9 cellular contexts compared by ENCODE assay signal in the genomic region with DNA sequence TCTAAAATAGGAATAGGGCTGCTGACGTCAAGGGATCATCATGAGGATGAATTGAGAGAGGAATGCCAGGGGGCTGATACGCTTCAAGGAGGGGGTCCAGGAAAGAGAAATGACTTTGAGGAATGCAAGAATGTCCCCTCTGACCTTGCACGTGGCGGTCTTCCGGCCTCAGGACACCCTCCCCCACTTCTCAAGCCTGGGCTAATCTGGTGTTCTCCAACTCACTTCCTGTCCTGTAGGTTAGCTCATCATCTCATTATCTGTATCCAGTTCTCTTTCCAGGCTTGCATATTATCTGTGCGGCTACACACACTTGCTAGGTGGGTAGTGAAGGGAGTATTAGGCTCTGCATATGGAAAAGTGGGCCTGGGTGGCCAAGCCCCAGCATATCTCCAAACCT. TPM values are rescaled to one million over a fixed set of nuclear protein-coding genes. Genes with fewer than 3 reads are reported as not detected.
A peak's percentile ranks its signal among the peaks of the same experiment; 100 is the strongest.
DNase-seq lines count a peak whose midpoint lies in the region; FAIRE-seq and TF ChIP-seq lines count a peak whose summit lies in the region.
"Not testable (repeated sequence)": the region's sequence is repeated elsewhere in the genome, so short reads cannot be mapped to it uniquely, and the experiment has no call there.
"Had no signal": no experiment of that assay in that cellular context is flagged by ENCODE, and none has a peak within 500 bp of the region (broad histone marks: within the 10 kb centered on the region; RNA-seq: fewer than 3 reads in every experiment).

No MANE protein-coding gene starts in this region.

- no CpG with 5 or more reads among the region's 6 CpGs for WGBS in mesendoderm (ENCODE audit: extremely low coverage, insufficient coverage, low lambda C conversion rate)

- POLR2A ChIA-PET in A673 (lab: Charles Lee; ENCODE audit: low non-redundant PET) = not testable (repeated sequence)

- not testable (repeated sequence) for H4K8ac ChIP-seq in mesendoderm (ENCODE audit: low read depth, low read length)

- CTCF ChIA-PET in A673 (lab: Charles Lee) = not testable (repeated sequence)

- FAIRE-seq in kidney (lab: Jason Lieb, UNC) = not testable (repeated sequence)

- not testable (repeated sequence) for H4K5ac ChIP-seq in mesendoderm (ENCODE audit: low read length)

- not testable (repeated sequence) for H3K56ac ChIP-seq in mesendoderm (ENCODE audit: low read length)

- H3K9me3 ChIP-seq in A673 (ENCODE audit: low read depth, low read length, poor library complexity, severe bottlenecking); kidney (ENCODE audit: control insufficient read depth in 1 of 2, low read length in 2 of 2): not testable (repeated sequence)

- H3K4me1 ChIP-seq in A673 (ENCODE audit: insufficient read depth, low read length, poor library complexity, severe bottlenecking); kidney (ENCODE audit: control insufficient read depth in 1 of 2, insufficient read depth in 1 of 2, low read depth in 1 of 2, low read length in 2 of 2); mesendoderm (ENCODE audit: control insufficient read depth, low read depth, low read length): not testable (repeated sequence)

- not testable (repeated sequence) for H3K27me3 Mint-ChIP-seq in endothelial cell (ENCODE audit: unreplicated experiment)

- TF ChIP-seq CTCF in A673 (conservative IDR thresholded peaks at IDR 0.05; ENCODE audit: low read depth, low read length); endothelial cell (IDR thresholded peaks at IDR 0.05; ENCODE audit: unreplicated experiment); kidney (IDR thresholded peaks at IDR 0.05; ENCODE audit: borderline replicate concordance, extremely low read depth, insufficient read depth): not testable (repeated sequence)

- H3K4me3 Mint-ChIP-seq in endothelial cell (ENCODE audit: unreplicated experiment) = not testable (repeated sequence)

- not testable (repeated sequence) for H2BK5ac ChIP-seq in mesendoderm (ENCODE audit: low read length)

- intact Hi-C loops in A673 (cut with micrococcal nuclease; ENCODE audit: unreplicated experiment); kidney (cut with DNase I): not testable (repeated sequence)

- H3K18ac ChIP-seq in mesendoderm (ENCODE audit: low read length) = not testable (repeated sequence)

- H2AK5ac ChIP-seq in mesendoderm (ENCODE audit: low read length) = not testable (repeated sequence)

- not testable (repeated sequence) for BruUV-seq in A673 (replicated peaks; lab: Mats Ljungman, UMichigan)

- H3K9me3 Mint-ChIP-seq in endothelial cell (ENCODE audit: unreplicated experiment) = not testable (repeated sequence)

- not testable (repeated sequence) for H3K79me2 ChIP-seq in mesendoderm (ENCODE audit: control insufficient read depth, insufficient read depth, low read length)

- not testable (repeated sequence) for H3K23ac ChIP-seq in mesendoderm (ENCODE audit: low read length)

- H3K4me2 ChIP-seq in mesendoderm (ENCODE audit: low read length) = not testable (repeated sequence)

- H3K4me1 Mint-ChIP-seq in endothelial cell (ENCODE audit: unreplicated experiment) = not testable (repeated sequence)

- not testable (repeated sequence) for H3K79me1 ChIP-seq in mesendoderm (ENCODE audit: low read length)

- H2BK15ac ChIP-seq in mesendoderm (replicated peaks; ENCODE audit: low read depth) = not testable (repeated sequence)

- not testable (repeated sequence) for H3K27ac ChIP-seq in A673 (ENCODE audit: low read depth, low read length, poor library complexity, severe bottlenecking); kidney (ENCODE audit: low read depth in 2 of 2, low read length in 2 of 2); mesendoderm (ENCODE audit: low read depth, low read length)

- H3K27ac Mint-ChIP-seq in endothelial cell (ENCODE audit: unreplicated experiment) = not testable (repeated sequence)

- not testable (repeated sequence) for H2BK120ac ChIP-seq in mesendoderm (ENCODE audit: low read depth, low read length)

- peak; percentile 0 for DNase-seq in A673 (ENCODE audit: low spot score)
- peak; percentile 0 for DNase-seq in HCEC 1CT
- DNase-seq in NCI-H226 = peak; percentile 1
- peak; percentile 23 for DNase-seq in amniotic epithelial cell (ENCODE audit: low read depth)
- DNase-seq in endothelial cell (ENCODE audit: low spot score) = peak; percentile 3
- peak; percentile 2 for DNase-seq in kidney
- DNase-seq in mesendoderm = peak; percentile 45

- not testable (repeated sequence) for H3K36me3 Mint-ChIP-seq in endothelial cell (ENCODE audit: low read depth, unreplicated experiment)

- H3K9ac ChIP-seq in kidney (ENCODE audit: low read length in 2 of 2); mesendoderm (ENCODE audit: low read length): not testable (repeated sequence)

- H3K4ac ChIP-seq in mesendoderm (ENCODE audit: low read depth, low read length) = not testable (repeated sequence)

- not testable (repeated sequence) for H3K36me3 ChIP-seq in A673 (ENCODE audit: insufficient read depth, low read length, poor library complexity, severe bottlenecking); kidney (ENCODE audit: control insufficient read depth in 1 of 2, insufficient read depth in 2 of 2, low read length in 2 of 2); mesendoderm (ENCODE audit: control insufficient read depth, insufficient read depth, low read length)

- not testable (repeated sequence) for H3K27me3 ChIP-seq in A673 (replicated peaks; ENCODE audit: insufficient read depth, low read depth, low read length, poor library complexity); mesendoderm (ENCODE audit: insufficient read depth, low read length, poor library complexity)

- H3K4me3 ChIP-seq in A673 (ENCODE audit: low read depth, low read length, poor library complexity, severe bottlenecking); kidney (ENCODE audit: low read length in 2 of 2); mesendoderm (ENCODE audit: low read length): not testable (repeated sequence)

RNA-seq across cellular contexts. Expression of gene GRAPL, which starts 18.9 kb away (rescaled TPM):
- total RNA-seq in A673 (2021) (not detected in 2 replicates), endothelial cell (ENCODE audit: unreplicated experiment) (38.3 TPM), kidney (10.7 TPM)
- polyA plus RNA-seq in kidney (ENCODE audit: insufficient read depth, low read depth, low replicate concordance) = 1.4 TPM
- polyA plus RNA-seq in mesendoderm (2013, experiment 1 of 2) = 0.13 TPM
- 0.11 TPM for polyA plus RNA-seq in mesendoderm (2013, experiment 2 of 2)
- total RNA-seq: MCF 10A had no signal
- polyA plus RNA-seq: GM23338 had no signal

Comparison
In these comparisons a context has a peak if more than half of its experiments do, and no peak if none do; other contexts are left out.
1. RNA of gene GRAPL, which starts 18.9 kb away (total RNA-seq): 38.3 TPM in endothelial cell (single experiment) and 10.7 TPM in kidney (single experiment); not detected in A673; every median in the first group is over 10 times any median in the second.
2. Peak in every context shown above with its lines, with median percentiles within 50 percentile points of each other: DNase-seq.